24 cellular contexts compared by ENCODE assay signal in genomic region chr7:132098337-132098736, GRCh38.
DNase-seq lines count a peak whose midpoint lies in the region; ATAC-seq and TF ChIP-seq lines count a peak whose summit lies in the region.
"Had no signal": no experiment of that assay in that cellular context is flagged by ENCODE, and none has a peak within 500 bp of the region (broad histone marks: within the 10 kb centered on the region; RNA-seq: fewer than 3 reads in every experiment).

No MANE protein-coding gene starts in this region.

- no peaks in the 10 kb centered on the region for H3F3A ChIP-seq in GM23338 (replicated peaks; ENCODE audit: low read depth)

- peak; percentile 84 for ATAC-seq in left lung
- peak; percentile 56 for ATAC-seq in lung (ENCODE audit: insufficient read depth, low FRiP score)
- ATAC-seq in upper lobe of right lung: peak; percentile 66
- ATAC-seq in GM23338: no peak
- ATAC-seq in GM19397 (IDR thresholded peaks at IDR 0.05; ENCODE audit: unreplicated experiment): no peak
- ATAC-seq: GM12878 had no signal

- DNase-seq in left lung: no peak
- no peak for DNase-seq in lung (ENCODE audit: low spot score)
- DNase-seq in upper lobe of right lung: no peak
- DNase-seq in activated CD8-positive, alpha-beta memory T cell treated with anti-CD3 and anti-CD28 coated beads, Interleukin-2, amount 50 U/mL, for 48 hours: no peak
- no peak for DNase-seq in GM23338 (ENCODE audit: low spot score)
- DNase-seq: 8988T; ACHN; BE2C; C1 segment of cervical spinal cord; CD4-positive, alpha-beta memory T cell; CD4-positive, CD25-positive, alpha-beta regulatory T cell; CD8-positive, alpha-beta memory T cell; COR-L47; DMS 273 treated with DMSO at 0.1 percent for 48 hours; DMS153; DMS53; DMS79; DND-41; EL; GDM1 had no signal

- no peak for TF ChIP-seq CTCF in left lung (IDR thresholded peaks at IDR 0.05)
- no peak for TF ChIP-seq CTCF in lung (IDR thresholded peaks at IDR 0.05; ENCODE audit: control extremely low read depth, extremely low read depth)
- no peak for TF ChIP-seq CTCF in upper lobe of right lung (IDR thresholded peaks at IDR 0.05)
- TF ChIP-seq CTCF in GM23338 (conservative IDR thresholded peaks at IDR 0.05; ENCODE audit: low read depth in 2 of 2): no peak

- no peak overlapping the region for H3K4me3 Mint-ChIP-seq in GM23338
- H3K4me3 Mint-ChIP-seq: CD14-positive monocyte; CD4-positive, alpha-beta memory T cell; CD4-positive, CD25-positive, alpha-beta regulatory T cell; CD8-positive, alpha-beta memory T cell had no signal

- H3K4me3 ChIP-seq in left lung (no peak overlapping the region), lung (no peak overlapping the region), upper lobe of right lung (no peak overlapping the region), GM23338 (no peak overlapping the region)
- H3K4me3 ChIP-seq: BLaER1, GM12878 had no signal

- peaks cover 9% of the 10 kb centered on the region; the same call in 1 of the 2 replicates for H3K9me2 ChIP-seq in GM23338 (ENCODE audit: insufficient read depth)

- H3K9me3 ChIP-seq in left lung (no peaks in the 10 kb centered on the region), lung (ENCODE audit: control insufficient read depth in 2 of 2, insufficient read depth in 1 of 2, low read length in 1 of 2) (no peaks in the 10 kb centered on the region), upper lobe of right lung (no peaks in the 10 kb centered on the region)
- H3K9me3 ChIP-seq: BE2C, BLaER1 had no signal

- H3K27ac ChIP-seq in left lung (no peak overlapping the region), lung (ENCODE audit: low read depth in 1 of 2, low read length in 1 of 2) (no peak overlapping the region), upper lobe of right lung (no peak overlapping the region), GM23338 (ENCODE audit: low read depth) (no peak overlapping the region)
- H3K27ac ChIP-seq: BLaER1 had no signal

- no peaks in the 10 kb centered on the region for H4K20me1 ChIP-seq in GM23338 (replicated peaks; ENCODE audit: insufficient read depth)
- H4K20me1 ChIP-seq: BLaER1 had no signal

- no peak overlapping the region for H3K27ac Mint-ChIP-seq in GM23338
- H3K27ac Mint-ChIP-seq: CD14-positive monocyte; CD4-positive, alpha-beta memory T cell; CD4-positive, CD25-positive, alpha-beta regulatory T cell; CD8-positive, alpha-beta memory T cell had no signal

- H2AFZ ChIP-seq in GM23338: no peak overlapping the region

- no peaks in the 10 kb centered on the region for H3K79me2 ChIP-seq in GM23338 (replicated peaks; ENCODE audit: insufficient read depth)

- H3K4me1 Mint-ChIP-seq in GM23338: no peaks in the 10 kb centered on the region
- H3K4me1 Mint-ChIP-seq: CD14-positive monocyte; CD4-positive, alpha-beta memory T cell; CD4-positive, CD25-positive, alpha-beta regulatory T cell; CD8-positive, alpha-beta memory T cell had no signal

- H3K27me3 ChIP-seq in left lung (peaks cover 0 to 8% of the 10 kb centered on the region in 2 donors), lung (ENCODE audit: control insufficient read depth, insufficient read depth) (peaks cover 5% of the 10 kb centered on the region), upper lobe of right lung (no peaks in the 10 kb centered on the region), GM23338 (ENCODE audit: insufficient read depth) (no peaks in the 10 kb centered on the region)
- H3K27me3 ChIP-seq: BE2C, BLaER1 had no signal

- H3K27me3 Mint-ChIP-seq in GM23338 (ENCODE audit: insufficient read depth, low read depth, poor library complexity): peaks cover 9% of the 10 kb centered on the region
- H3K27me3 Mint-ChIP-seq: CD4-positive, CD25-positive, alpha-beta regulatory T cell had no signal

- H3K36me3 Mint-ChIP-seq in GM23338 (ENCODE audit: low read depth): no peaks in the 10 kb centered on the region
- H3K36me3 Mint-ChIP-seq: CD14-positive monocyte; CD4-positive, alpha-beta memory T cell; CD4-positive, CD25-positive, alpha-beta regulatory T cell; CD8-positive, alpha-beta memory T cell had no signal

- H3K36me3 ChIP-seq in left lung: no peaks in the 10 kb centered on the region
- H3K36me3 ChIP-seq in lung (ENCODE audit: control insufficient read depth in 2 of 2, insufficient read depth in 2 of 2, low read length in 2 of 2): no peaks in the 10 kb centered on the region
- H3K36me3 ChIP-seq in upper lobe of right lung: no peaks in the 10 kb centered on the region
- H3K36me3 ChIP-seq in GM23338 (ENCODE audit: insufficient read depth): no peaks in the 10 kb centered on the region
- H3K36me3 ChIP-seq: BE2C, BLaER1 had no signal

- 69 to 77% methylated on average over 1 of the region's 1 CpG for WGBS in lung, 2 donors

- no peak overlapping the region for H3K4me2 ChIP-seq in GM23338
- H3K4me2 ChIP-seq: BLaER1 had no signal

- H3K9me3 Mint-ChIP-seq in GM23338: no peaks in the 10 kb centered on the region

- H3K4me1 ChIP-seq in left lung (no peaks in the 10 kb centered on the region), lung (ENCODE audit: control insufficient read depth in 2 of 2, insufficient read depth in 2 of 2, low read length in 2 of 2) (no peaks in the 10 kb centered on the region), upper lobe of right lung (no peaks in the 10 kb centered on the region), GM23338 (ENCODE audit: insufficient read depth) (no peaks in the 10 kb centered on the region)
- H3K4me1 ChIP-seq: BLaER1 had no signal

- intact Hi-C loops in left lung (cut with DNase I): no loop called here
- intact Hi-C loops in upper lobe of right lung (cut with DNase I): no loop called here

TF ChIP-seq in GM23338, 12 proteins besides CTCF, POLR2A, EP300 and RAD21 (continues in another document):
- TF ChIP-seq EZH2phosphoT487 (IDR thresholded peaks at IDR 0.05; ENCODE audit: unreplicated experiment) (no peak), ZNF331 (CRISPR knock-in tag; IDR thresholded peaks at IDR 0.05; ENCODE audit: low read depth) (no peak), ZNF462 (CRISPR knock-in tag; IDR thresholded peaks at IDR 0.05) (no peak), ZNF114 (CRISPR knock-in tag; IDR thresholded peaks at IDR 0.05) (no peak)

Comparison
In these comparisons a context has a peak if more than half of its experiments do, and no peak if none do; other contexts are left out.
1. ATAC-seq: peak in left lung (single experiment), lung (single experiment) and upper lobe of right lung (single experiment); none in GM23338 (single experiment) and GM19397 (single experiment).